15 cellular contexts compared by ENCODE assay signal in the genomic region with DNA sequence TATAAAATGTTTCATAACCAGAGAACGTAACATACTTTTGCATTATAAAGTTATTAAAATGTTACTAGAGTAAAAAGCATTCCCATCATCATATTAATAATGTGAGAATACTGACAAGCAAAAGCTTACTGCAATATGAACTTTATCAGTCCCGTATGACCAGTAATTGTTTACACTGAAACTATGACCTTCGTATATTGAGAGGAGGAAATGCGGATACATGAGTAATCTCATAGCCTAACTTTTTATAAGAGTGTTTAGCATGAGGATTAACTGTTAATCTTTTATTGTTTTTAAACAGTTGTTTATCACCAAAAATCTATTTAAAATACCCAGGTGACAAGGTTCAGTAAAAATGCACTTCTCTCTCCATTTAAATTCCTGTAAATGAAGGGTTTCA.
DNase-seq lines count a peak whose midpoint lies in the region; ATAC-seq, FAIRE-seq and TF ChIP-seq lines count a peak whose summit lies in the region.
"Had no signal": no experiment of that assay in that cellular context is flagged by ENCODE, and none has a peak within 500 bp of the region (broad histone marks: within the 10 kb centered on the region; RNA-seq: fewer than 3 reads in every experiment).

No MANE protein-coding gene starts in this region.

- H3K36me3 ChIP-seq in HEK293 (ENCODE audit: control insufficient read depth in 2 of 2, insufficient read depth in 1 of 2, low read length in 2 of 2) (no peaks in the 10 kb centered on the region), GM12878 (ENCODE audit: control insufficient read depth in 2 of 2, insufficient read depth in 2 of 2, low read length in 1 of 2) (no peaks in the 10 kb centered on the region), neural cell (ENCODE audit: insufficient read depth, low read length) (no peaks in the 10 kb centered on the region)

- no peak for ATAC-seq in GM12878

- H3K79me2 ChIP-seq in GM12878 (ENCODE audit: control insufficient read depth, insufficient read depth, low read length), result no peaks in the 10 kb centered on the region
- no peaks in the 10 kb centered on the region for H3K79me2 ChIP-seq in neural cell (replicated peaks; ENCODE audit: insufficient read depth, low read length)

- 76% methylated on average over 4 of the region's 4 CpGs for WGBS in GM12878 (ENCODE audit: insufficient coverage, insufficient replicate concordance, low lambda C conversion rate, missing lambda C conversion rate)

- CTCF ChIA-PET in HEK293 (lab: Yijun Ruan, JAX), result no interaction called here
- CTCF ChIA-PET in GM12878 (lab: Yijun Ruan, JAX), result no interaction called here

- BruUV-seq in GM12878 (replicated peaks; lab: Mats Ljungman, UMichigan), result no TSS peak

- H3K4me3 ChIP-seq in HEK293 (ENCODE audit: low read depth, low read length), result no peak overlapping the region
- no peak overlapping the region for H3K4me3 ChIP-seq in GM12878
- H3K4me3 ChIP-seq in neural cell (ENCODE audit: low read length), result no peak overlapping the region
- H3K4me3 ChIP-seq: BLaER1 treated with 17β-estradiol and CSF1 and Interleukin-3, amounts not matched to agents 10 nM and 100 nM had no signal

- peak; percentile 62 for FAIRE-seq in GM12878 (lab: Jason Lieb, UNC)
- FAIRE-seq: GM19239 had no signal

- DNase-seq in ELR (ENCODE audit: low read depth) (peak; percentile 36), GM12878 (ENCODE audit: low read depth, low spot score) (no peak), GM20000 (ENCODE audit: low spot score) (no peak), retina (no peak), putamen (ENCODE audit: low spot score) (no peak)
- DNase-seq: ACHN; CD4-positive, CD25-positive, alpha-beta regulatory T cell; DMS 273 treated with DMSO at 0.1 percent for 48 hours; DMS79; H7 had no signal

- SMC1A ChIA-PET in GM12878 (lab: Charles Lee; ENCODE audit: uncharacterized antibody, unreplicated experiment), result no interaction called here

- no peaks in the 10 kb centered on the region for H3K9me2 ChIP-seq in neural cell (ENCODE audit: insufficient read depth, low read length)

- no peaks in the 10 kb centered on the region for H3F3A ChIP-seq in neural cell (ENCODE audit: insufficient read depth, low read length, poor library complexity, severe bottlenecking)

- POLR2A ChIA-PET in HEK293 (lab: Yijun Ruan, JAX) (no interaction called here), GM12878 (lab: Charles Lee) (no interaction called here)

- TF ChIP-seq RAD21 in GM12878 (IDR thresholded peaks at IDR 0.05; ENCODE audit: insufficient read depth, low read depth, low read length), result no peak
- no peak for TF ChIP-seq RAD21 in neural cell (conservative IDR thresholded peaks at IDR 0.05)

- H3K9ac ChIP-seq in GM12878 (ENCODE audit: control insufficient read depth, insufficient read depth, low read length) (no peak overlapping the region), neural cell (ENCODE audit: low read length) (no peak overlapping the region)
- H3K9ac ChIP-seq: BLaER1 treated with 17β-estradiol and CSF1 and Interleukin-3, amounts not matched to agents 10 nM and 100 nM had no signal

- H4K20me1 ChIP-seq in GM12878 (ENCODE audit: control insufficient read depth, insufficient read depth) (no peaks in the 10 kb centered on the region), neural cell (ENCODE audit: insufficient read depth) (no peaks in the 10 kb centered on the region)
- H4K20me1 ChIP-seq: BLaER1 treated with 17β-estradiol and CSF1 and Interleukin-3, amounts not matched to agents 10 nM and 100 nM had no signal

- H3K4me1 ChIP-seq in HEK293 (ENCODE audit: control insufficient read depth, insufficient read depth, low read length) (0 out of 2 replicates have a peak, but pooled peaks cover 3% of the 10 kb centered on the region), GM12878 (ENCODE audit: control insufficient read depth, insufficient read depth, low read length) (no peaks in the 10 kb centered on the region)
- H3K4me1 ChIP-seq: BLaER1 treated with 17β-estradiol and CSF1 and Interleukin-3, amounts not matched to agents 10 nM and 100 nM had no signal

- TF ChIP-seq CTCF in HEK293 (tag by site-specific recombination; IDR thresholded peaks at IDR 0.05) (no peak), GM12878 (IDR thresholded peaks at IDR 0.05 in 2 of 3, conservative IDR thresholded peaks at IDR 0.05 in 1 of 3; ENCODE audit: control insufficient read depth in 2 of 3, extremely low read depth in 1 of 3, insufficient read depth in 1 of 3, low read depth in 3 of 3, low read length in 3 of 3) (no peak), neural cell (IDR thresholded peaks at IDR 0.05; ENCODE audit: poor library complexity, severe bottlenecking) (no peak), GM20000 (IDR thresholded peaks at IDR 0.05; ENCODE audit: extremely low read depth, missing control alignments) (no peak)

- in situ Hi-C loops in GM12878 (cut with MboI), result no loop called here

- H3K27me3 ChIP-seq in GM12878 (replicated peaks in 1 of 2; ENCODE audit: control insufficient read depth in 2 of 2, insufficient read depth in 2 of 2, low read length in 1 of 2), result no peaks in the 10 kb centered on the region
- H3K27me3 ChIP-seq in neural cell (ENCODE audit: insufficient read depth, low read depth, low read length), result no peaks in the 10 kb centered on the region
- H3K27me3 ChIP-seq: BLaER1 treated with 17β-estradiol and CSF1 and Interleukin-3, amounts not matched to agents 10 nM and 100 nM had no signal

- TF ChIP-seq POLR2A in GM12878 (IDR thresholded peaks at IDR 0.05; ENCODE audit: low read depth, low read length), result no peak

- intact Hi-C loops in GM12878 (cut with micrococcal nuclease; ENCODE audit: unreplicated experiment), result no loop called here

- H3K9me3 ChIP-seq in HEK293 (ENCODE audit: control insufficient read depth, insufficient read depth, low read depth, low read length) (no peaks in the 10 kb centered on the region), GM12878 (replicated peaks; ENCODE audit: control insufficient read depth, insufficient read depth, low read length) (no peaks in the 10 kb centered on the region), neural cell (ENCODE audit: low read length) (no peaks in the 10 kb centered on the region)
- H3K9me3 ChIP-seq: BLaER1 treated with 17β-estradiol and CSF1 and Interleukin-3, amounts not matched to agents 10 nM and 100 nM had no signal

- H2AFZ ChIP-seq in GM12878 (ENCODE audit: control insufficient read depth, low read depth, low read length) (no peak overlapping the region), neural cell (ENCODE audit: low read depth, low read length) (no peak overlapping the region)

- no peak overlapping the region for H3K27ac ChIP-seq in HEK293 (ENCODE audit: extremely low read depth, low read depth, low read length)
- H3K27ac ChIP-seq in GM12878 (ENCODE audit: control insufficient read depth, insufficient read depth), result no peak overlapping the region
- peak overlapping the region; percentile 64 for H3K27ac ChIP-seq in neural cell (ENCODE audit: low read length)
- H3K27ac ChIP-seq: BLaER1 treated with 17β-estradiol and CSF1 and Interleukin-3, amounts not matched to agents 10 nM and 100 nM; HL-60 had no signal

- TF ChIP-seq EP300 in GM12878 (IDR thresholded peaks at IDR 0.05; ENCODE audit: borderline replicate concordance in 1 of 2, control insufficient read depth in 1 of 2, low read depth in 2 of 2, low read length in 2 of 2), result no peak
- TF ChIP-seq EP300 in neural cell (conservative IDR thresholded peaks at IDR 0.05; ENCODE audit: poor library complexity, severe bottlenecking), result no peak

- RAD21 ChIA-PET in GM12878 (lab: Charles Lee; ENCODE audit: unreplicated experiment), result no interaction called here

- H3K4me2 ChIP-seq in GM12878 (ENCODE audit: control insufficient read depth, insufficient read depth) (no peak overlapping the region), neural cell (ENCODE audit: low read length) (no peak overlapping the region)
- H3K4me2 ChIP-seq: BLaER1 treated with 17β-estradiol and CSF1 and Interleukin-3, amounts not matched to agents 10 nM and 100 nM had no signal

TF ChIP-seq in HEK293, 187 proteins besides CTCF, POLR2A, EP300 and RAD21 (continues in another document):
- TF ChIP-seq ZNF416 (tag by site-specific recombination; IDR thresholded peaks at IDR 0.05), result no peak

TF ChIP-seq in GM12878, 131 proteins besides CTCF, POLR2A, EP300 and RAD21 (continues in another document):
- TF ChIP-seq ZNF384 (IDR thresholded peaks at IDR 0.05; ENCODE audit: borderline replicate concordance, low read depth, low read length) (no peak), NR2C1 (IDR thresholded peaks at IDR 0.05) (no peak), PAX5 (IDR thresholded peaks at IDR 0.05; ENCODE audit: borderline replicate concordance, low read depth, low read length) (no peak), SMC3 (IDR thresholded peaks at IDR 0.05; ENCODE audit: borderline replicate concordance, low read length) (no peak), SMAD1 (IDR thresholded peaks at IDR 0.05; ENCODE audit: low read depth, partially characterized antibody) (no peak), ZNF24 (IDR thresholded peaks at IDR 0.05) (no peak), POLR2AphosphoS2 (IDR thresholded peaks at IDR 0.05; ENCODE audit: low read depth, low read length) (no peak), GABPA (IDR thresholded peaks at IDR 0.05; ENCODE audit: low read depth) (no peak)

TF ChIP-seq in neural cell, 6 proteins besides CTCF, POLR2A, EP300 and RAD21 (continues in another document):
- TF ChIP-seq, protein P1, sequence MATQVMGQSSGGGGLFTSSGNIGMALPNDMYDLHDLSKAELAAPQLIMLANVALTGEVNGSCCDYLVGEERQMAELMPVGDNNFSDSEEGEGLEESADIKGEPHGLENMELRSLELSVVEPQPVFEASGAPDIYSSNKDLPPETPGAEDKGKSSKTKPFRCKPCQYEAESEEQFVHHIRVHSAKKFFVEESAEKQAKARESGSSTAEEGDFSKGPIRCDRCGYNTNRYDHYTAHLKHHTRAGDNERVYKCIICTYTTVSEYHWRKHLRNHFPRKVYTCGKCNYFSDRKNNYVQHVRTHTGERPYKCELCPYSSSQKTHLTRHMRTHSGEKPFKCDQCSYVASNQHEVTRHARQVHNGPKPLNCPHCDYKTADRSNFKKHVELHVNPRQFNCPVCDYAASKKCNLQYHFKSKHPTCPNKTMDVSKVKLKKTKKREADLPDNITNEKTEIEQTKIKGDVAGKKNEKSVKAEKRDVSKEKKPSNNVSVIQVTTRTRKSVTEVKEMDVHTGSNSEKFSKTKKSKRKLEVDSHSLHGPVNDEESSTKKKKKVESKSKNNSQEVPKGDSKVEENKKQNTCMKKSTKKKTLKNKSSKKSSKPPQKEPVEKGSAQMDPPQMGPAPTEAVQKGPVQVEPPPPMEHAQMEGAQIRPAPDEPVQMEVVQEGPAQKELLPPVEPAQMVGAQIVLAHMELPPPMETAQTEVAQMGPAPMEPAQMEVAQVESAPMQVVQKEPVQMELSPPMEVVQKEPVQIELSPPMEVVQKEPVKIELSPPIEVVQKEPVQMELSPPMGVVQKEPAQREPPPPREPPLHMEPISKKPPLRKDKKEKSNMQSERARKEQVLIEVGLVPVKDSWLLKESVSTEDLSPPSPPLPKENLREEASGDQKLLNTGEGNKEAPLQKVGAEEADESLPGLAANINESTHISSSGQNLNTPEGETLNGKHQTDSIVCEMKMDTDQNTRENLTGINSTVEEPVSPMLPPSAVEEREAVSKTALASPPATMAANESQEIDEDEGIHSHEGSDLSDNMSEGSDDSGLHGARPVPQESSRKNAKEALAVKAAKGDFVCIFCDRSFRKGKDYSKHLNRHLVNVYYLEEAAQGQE (IDR thresholded peaks at IDR 0.05; ENCODE audit: borderline replicate concordance), result no peak
- TF ChIP-seq MXI1 (conservative IDR thresholded peaks at IDR 0.05; ENCODE audit: poor library complexity, severe bottlenecking) (no peak), POLR2AphosphoS5 (IDR thresholded peaks at IDR 0.05) (no peak)
